Comparison of ENCODE assay signal across 11 cellular contexts in genomic region chr11:76772100-76772782, GRCh38. TPM values are rescaled to one million over a fixed set of nuclear protein-coding genes. Genes with fewer than 3 reads are reported as not detected.
A peak's percentile ranks its signal among the peaks of the same experiment; 100 is the strongest.
DNase-seq lines count a peak whose midpoint lies in the region; ATAC-seq and TF ChIP-seq lines count a peak whose summit lies in the region.
"Had no signal": no experiment of that assay in that cellular context is flagged by ENCODE, and none has a peak within 500 bp of the region (broad histone marks: within the 10 kb centered on the region; RNA-seq: fewer than 3 reads in every experiment).

No MANE protein-coding gene starts in this region.

- H3K4me3 ChIP-seq in fibroblast of mammary gland (ENCODE audit: control insufficient read depth, low read depth, low read length): no peak overlapping the region
- no peak overlapping the region for H3K4me3 ChIP-seq in vagina

- peak overlapping the region; percentile 44 for H3K27ac Mint-ChIP-seq in activated CD8-positive, alpha-beta memory T cell treated with anti-CD3 and anti-CD28 coated beads, Interleukin-2, amount 10 ng/mL, durations not matched to agents 7 days and 5 days
- peak overlapping the region; percentile 86 for H3K27ac Mint-ChIP-seq in nephron progenitor cell

- peak overlapping the region; percentile 88 for H3K27ac ChIP-seq in vagina

- intact Hi-C loops in vagina (cut with DNase I): no loop called here

- peaks cover 6% of the 10 kb centered on the region for H3K9me3 ChIP-seq in vagina

- peaks cover 16% of the 10 kb centered on the region for H3K27me3 Mint-ChIP-seq in activated CD8-positive, alpha-beta memory T cell treated with anti-CD3 and anti-CD28 coated beads, Interleukin-2, amount 10 ng/mL, durations not matched to agents 7 days and 5 days
- peaks cover 19% of the 10 kb centered on the region for H3K27me3 Mint-ChIP-seq in nephron progenitor cell (ENCODE audit: low read depth, poor library complexity)

- DNase-seq in activated CD8-positive, alpha-beta memory T cell treated with anti-CD3 and anti-CD28 coated beads, Interleukin-2, amount 10 ng/mL, durations not matched to agents 7 days and 5 days: no peak
- no peak for DNase-seq in activated CD8-positive, alpha-beta memory T cell treated with anti-CD3 and anti-CD28 coated beads for 24 hours
- DNase-seq in fibroblast of mammary gland (ENCODE audit: low read depth) (peak; percentile 36), nephron progenitor cell (no peak), vagina (ENCODE audit: extremely low spot score in 2 of 2) (no peak), CD1c-positive myeloid dendritic cell (ENCODE audit: extremely low spot score) (no peak), NCI-H2196 (lab: John Stamatoyannopoulos, UW; ENCODE audit: unreplicated experiment) (no peak)
- no peak for DNase-seq in NK-92 treated with Interleukin-12 subunit alpha and Interleukin-12 subunit beta, amount 100 ng/mL, for 24 hours (lab: John Stamatoyannopoulos, UW)
- DNase-seq: activated T-cell treated with anti-CD3 and anti-CD28 coated beads, Interleukin-2, amount 50 U/mL, for 1 hour; NCI-H1092; NCI-H510A treated with DMSO at 0.1 percent for 48 hours had no signal

- no peak for ATAC-seq in activated CD8-positive, alpha-beta memory T cell treated with anti-CD3 and anti-CD28 coated beads, Interleukin-2, amount 10 ng/mL, durations not matched to agents 7 days and 5 days

- CTCF ChIA-PET in activated CD8-positive, alpha-beta memory T cell treated with anti-CD3 and anti-CD28 coated beads, Interleukin-2, amount 10 ng/mL, durations not matched to agents 7 days and 5 days (lab: Charles Lee): interaction anchor here (0.9 to 1.7 kb wide), 2 partner anchors 26 to 38 kb away, joined by 3 to 4 read pairs; no protein-coding TSS in a partner anchor

- H3K9me3 Mint-ChIP-seq in activated CD8-positive, alpha-beta memory T cell treated with anti-CD3 and anti-CD28 coated beads, Interleukin-2, amount 10 ng/mL, durations not matched to agents 7 days and 5 days (ENCODE audit: low read depth): peaks cover 9% of the 10 kb centered on the region
- peaks cover 28% of the 10 kb centered on the region for H3K9me3 Mint-ChIP-seq in nephron progenitor cell

- TF ChIP-seq CTCF in fibroblast of mammary gland (conservative IDR thresholded peaks at IDR 0.05; ENCODE audit: control insufficient read depth, insufficient read depth, low read depth, low read length) (no peak), nephron progenitor cell (IDR thresholded peaks at IDR 0.05) (no peak), vagina (IDR thresholded peaks at IDR 0.05) (no peak)

- peaks cover 78% of the 10 kb centered on the region for H3K4me1 ChIP-seq in vagina

- H3K4me1 Mint-ChIP-seq in activated CD8-positive, alpha-beta memory T cell treated with anti-CD3 and anti-CD28 coated beads, Interleukin-2, amount 10 ng/mL, durations not matched to agents 7 days and 5 days: peaks cover 50% of the 10 kb centered on the region
- peaks cover 73% of the 10 kb centered on the region for H3K4me1 Mint-ChIP-seq in nephron progenitor cell

- no peak for TF ChIP-seq POLR2A in vagina (IDR thresholded peaks at IDR 0.05)

- no peak overlapping the region for H3K4me3 Mint-ChIP-seq in activated CD8-positive, alpha-beta memory T cell treated with anti-CD3 and anti-CD28 coated beads, Interleukin-2, amount 10 ng/mL, durations not matched to agents 7 days and 5 days
- no peak overlapping the region for H3K4me3 Mint-ChIP-seq in nephron progenitor cell

- no peaks in the 10 kb centered on the region for H3K27me3 ChIP-seq in vagina

- no peaks in the 10 kb centered on the region for H3K36me3 ChIP-seq in vagina

- peaks cover 10% of the 10 kb centered on the region for H3K36me3 Mint-ChIP-seq in activated CD8-positive, alpha-beta memory T cell treated with anti-CD3 and anti-CD28 coated beads, Interleukin-2, amount 10 ng/mL, durations not matched to agents 7 days and 5 days
- peaks cover 24% of the 10 kb centered on the region for H3K36me3 Mint-ChIP-seq in nephron progenitor cell (ENCODE audit: low read depth)

RNA-seq across cellular contexts. Expression of gene TSKU, which starts 10.9 kb away (rescaled TPM):
- 1 to 10 TPM in 1 of 2 experiments, under 1 TPM in 1; 0.35 to 1.5 TPM for total RNA-seq in activated CD8-positive, alpha-beta memory T cell treated with anti-CD3 and anti-CD28 coated beads, Interleukin-2, amount 10 ng/mL, durations not matched to agents 7 days and 5 days
- total RNA-seq in vagina: 144 TPM

Comparison
In these comparisons a context has a peak if more than half of its experiments do, and no peak if none do; other contexts are left out.
1. RNA of gene TSKU, which starts 10.9 kb away (total RNA-seq): 144 TPM in vagina (single experiment); 0.35 to 1.5 TPM in activated CD8-positive, alpha-beta memory T cell treated with anti-CD3 and anti-CD28 coated beads, Interleukin-2, amount 10 ng/mL, durations not matched to agents 7 days and 5 days; every median in the first group is over 10 times any median in the second.